In genomic region chr12:100871335-100871734, GRCh38 we compare ENCODE assay signal across 19 cellular contexts.
A peak's percentile ranks its signal among the peaks of the same experiment; 100 is the strongest.
DNase-seq lines count a peak whose midpoint lies in the region; ATAC-seq and TF ChIP-seq lines count a peak whose summit lies in the region.
"Had no signal": no experiment of that assay in that cellular context is flagged by ENCODE, and none has a peak within 500 bp of the region (broad histone marks: within the 10 kb centered on the region; RNA-seq: fewer than 3 reads in every experiment).

No MANE protein-coding gene starts in this region.

- no peaks in the 10 kb centered on the region for H3K36me3 ChIP-seq in smooth muscle cell (ENCODE audit: low read depth)
- H3K36me3 ChIP-seq: BLaER1 treated with 17β-estradiol and CSF1 and Interleukin-3, amounts not matched to agents 10 nM and 100 nM had no signal

- peaks cover 48% of the 10 kb centered on the region for H4K20me1 ChIP-seq in smooth muscle cell (ENCODE audit: low read depth)
- H4K20me1 ChIP-seq: BLaER1 treated with 17β-estradiol and CSF1 and Interleukin-3, amounts not matched to agents 10 nM and 100 nM had no signal

- H3K9ac ChIP-seq in smooth muscle cell (ENCODE audit: low read depth) = no peak overlapping the region
- H3K9ac ChIP-seq: BLaER1 treated with 17β-estradiol and CSF1 and Interleukin-3, amounts not matched to agents 10 nM and 100 nM had no signal

- H3K9me3 ChIP-seq in smooth muscle cell (replicated peaks; ENCODE audit: low read depth) = no peaks in the 10 kb centered on the region
- H3K9me3 ChIP-seq: A549, Caco-2 had no signal

- no peak for TF ChIP-seq CTCF in smooth muscle cell (IDR thresholded peaks at IDR 0.05; ENCODE audit: borderline replicate concordance, insufficient read depth, poor library complexity, severe bottlenecking)

- intact Hi-C loops in left colon (cut with DNase I, micrococcal nuclease) = no loop called here
- intact Hi-C loops in cardiac septum (cut with DNase I) = no loop called here

- no peak overlapping the region for H3K4me3 ChIP-seq in smooth muscle cell
- H3K4me3 ChIP-seq: A549; BLaER1 treated with 17β-estradiol and CSF1 and Interleukin-3, amounts not matched to agents 10 nM and 100 nM had no signal

- H3F3A ChIP-seq in smooth muscle cell (ENCODE audit: low read depth) = no peaks in the 10 kb centered on the region

- no peak overlapping the region for H3K4me3 Mint-ChIP-seq in activated T-cell treated with anti-CD3 and anti-CD28 coated beads, Interleukin-2, amount 50 U/mL, for 4 hours
- H3K4me3 Mint-ChIP-seq: B cell; CD4-positive, alpha-beta T cell; CD8-positive, alpha-beta T cell had no signal

- H3K27ac ChIP-seq in smooth muscle cell (ENCODE audit: low read depth) = no peak overlapping the region
- H3K27ac ChIP-seq: 22Rv1; A549; BLaER1 treated with 17β-estradiol and CSF1 and Interleukin-3, amounts not matched to agents 10 nM and 100 nM; C4-2B had no signal

- H2AFZ ChIP-seq in smooth muscle cell (ENCODE audit: low read depth) = no peak overlapping the region

- no peaks in the 10 kb centered on the region for H3K27me3 ChIP-seq in smooth muscle cell (ENCODE audit: low read depth)

- no peaks in the 10 kb centered on the region for H3K4me1 Mint-ChIP-seq in activated T-cell treated with anti-CD3 and anti-CD28 coated beads, Interleukin-2, amount 50 U/mL, for 4 hours (ENCODE audit: low read depth)
- H3K4me1 Mint-ChIP-seq: B cell had no signal

- DNase-seq in DMS53 (lab: John Stamatoyannopoulos, UW) (peak; percentile 19), DMS53 treated with DMSO at 0.1 percent for 48 hours (lab: John Stamatoyannopoulos, UW; ENCODE audit: unreplicated experiment) (no peak), cerebellar cortex (ENCODE audit: low spot score) (peak; percentile 7), left colon (no peak), smooth muscle cell (lab: John Stamatoyannopoulos, UW; ENCODE audit: unreplicated experiment) (no peak), cardiac septum (ENCODE audit: low spot score) (no peak)
- no peak for DNase-seq in activated T-cell treated with anti-CD3 and anti-CD28 coated beads, Interleukin-2, amount 50 U/mL, for 4 hours
- DNase-seq: AML-193; Caco-2; Calu3; CD4-positive, alpha-beta T cell; CD8-positive, alpha-beta T cell; DMS79 treated with DMSO at 0.1 percent for 48 hours; GF-D8 had no signal

- ATAC-seq in left colon = peak; percentile 91
- no peak for ATAC-seq in activated T-cell treated with anti-CD3 and anti-CD28 coated beads, Interleukin-2, amount 50 U/mL, for 4 hours
- ATAC-seq: A549; CD8-positive, alpha-beta T cell had no signal

- H3K4me1 ChIP-seq in smooth muscle cell (ENCODE audit: low read depth) = no peaks in the 10 kb centered on the region
- H3K4me1 ChIP-seq: A549, Caco-2 had no signal

- H3K9me3 Mint-ChIP-seq in activated T-cell treated with anti-CD3 and anti-CD28 coated beads, Interleukin-2, amount 50 U/mL, for 4 hours = peaks cover 19% of the 10 kb centered on the region

- no peaks in the 10 kb centered on the region for H3K27me3 Mint-ChIP-seq in activated T-cell treated with anti-CD3 and anti-CD28 coated beads, Interleukin-2, amount 50 U/mL, for 4 hours (ENCODE audit: low read depth)
- H3K27me3 Mint-ChIP-seq: B cell; CD4-positive, alpha-beta T cell had no signal

- no peak overlapping the region for H3K4me2 ChIP-seq in smooth muscle cell
- H3K4me2 ChIP-seq: A549; BLaER1 treated with 17β-estradiol and CSF1 and Interleukin-3, amounts not matched to agents 10 nM and 100 nM had no signal

- no peaks in the 10 kb centered on the region for H3K79me2 ChIP-seq in smooth muscle cell (ENCODE audit: low read depth)

- no peaks in the 10 kb centered on the region for H3K36me3 Mint-ChIP-seq in activated T-cell treated with anti-CD3 and anti-CD28 coated beads, Interleukin-2, amount 50 U/mL, for 4 hours (ENCODE audit: insufficient read depth)
- H3K36me3 Mint-ChIP-seq: CD8-positive, alpha-beta T cell had no signal

Comparison
In these comparisons a context has a peak if more than half of its experiments do, and no peak if none do; other contexts are left out.
1. DNase-seq: peak in DMS53 (single experiment) and cerebellar cortex (single experiment); none in DMS53 treated with DMSO at 0.1 percent for 48 hours (single experiment), left colon (0 of 2), smooth muscle cell (single experiment), cardiac septum (single experiment) and activated T-cell treated with anti-CD3 and anti-CD28 coated beads, Interleukin-2, amount 50 U/mL, for 4 hours (single experiment).